Comparison of ENCODE assay signal across 8 cellular contexts in the genomic region with DNA sequence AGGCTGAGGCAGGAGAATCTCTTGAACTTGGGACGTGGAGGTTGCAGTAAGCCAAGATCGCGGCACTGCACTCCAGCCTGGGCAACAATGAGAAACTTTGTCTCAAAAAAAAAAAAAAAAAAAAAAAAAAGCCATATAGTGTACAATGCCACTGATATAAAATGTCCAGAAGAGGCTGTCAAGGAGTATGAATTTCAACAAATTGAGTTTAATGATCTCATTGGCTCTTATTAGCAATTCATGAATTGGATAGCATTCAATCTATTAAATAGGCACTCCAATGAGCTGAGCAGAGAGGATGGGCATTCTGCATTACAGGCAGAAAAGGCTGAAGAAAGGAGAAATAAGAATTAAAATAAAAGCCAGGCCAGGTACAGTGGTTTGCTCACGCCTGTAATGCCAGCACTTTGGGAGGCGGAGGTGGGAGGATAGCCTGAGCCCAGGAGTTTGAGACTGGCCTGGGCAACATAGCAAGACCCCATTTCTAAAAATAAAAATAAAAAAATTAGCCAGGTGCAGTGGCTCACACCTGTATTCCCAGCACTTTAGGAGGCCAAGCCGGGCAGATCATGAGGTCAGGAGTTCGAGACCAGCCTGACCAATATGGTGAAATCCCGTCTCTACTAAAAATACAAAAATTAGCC. TPM values are rescaled to one million over a fixed set of nuclear protein-coding genes. Genes with fewer than 3 reads are reported as not detected.
DNase-seq lines count a peak whose midpoint lies in the region; ATAC-seq and TF ChIP-seq lines count a peak whose summit lies in the region.

No MANE protein-coding gene starts in this region.

- TF ChIP-seq CTCF in liver (IDR thresholded peaks at IDR 0.05; ENCODE audit: low read depth, low read length, missing input control) (no peak), thoracic aorta (IDR thresholded peaks at IDR 0.05) (no peak)

- no peak for TF ChIP-seq RAD21 in liver (IDR thresholded peaks at IDR 0.05)

- H3K27ac ChIP-seq in liver (ENCODE audit: low read depth in 1 of 2, low read length in 2 of 2) (peak overlapping the region; percentile 71 to 81), thoracic aorta (peak overlapping the region; percentile 59 to 77)

- peaks cover 36% of the 10 kb centered on the region for H3K4me1 Mint-ChIP-seq in activated T-cell treated with anti-CD3 and anti-CD28 coated beads, Interleukin-2, amount 50 U/mL, for 24 hours (ENCODE audit: low read depth)

- H3K9me3 Mint-ChIP-seq in activated T-cell treated with anti-CD3 and anti-CD28 coated beads, Interleukin-2, amount 50 U/mL, for 24 hours: no peaks in the 10 kb centered on the region

- DNase-seq in activated T-cell treated with anti-CD3 and anti-CD28 coated beads, Interleukin-2, amount 50 U/mL, for 24 hours: no peak
- DNase-seq in activated T-cell treated with anti-CD3 and anti-CD28 coated beads, Interleukin-2, amount 50 U/mL, for 1 hour: no peak
- DNase-seq in adipocyte (ENCODE audit: low read depth) (no peak), thoracic aorta (ENCODE audit: low spot score) (no peak), sciatic nerve (ENCODE audit: low spot score) (no peak), SW 1271 (lab: John Stamatoyannopoulos, UW) (no peak), NCI-H1092 (lab: John Stamatoyannopoulos, UW) (no peak)

- ATAC-seq in thoracic aorta (ENCODE audit: insufficient number of reproducible peaks, low FRiP score, low read depth) (no peak), sciatic nerve (no peak)

- peak overlapping the region; percentile 78 for H3K4me3 ChIP-seq in adipocyte (ENCODE audit: low read length)
- H3K4me3 ChIP-seq in liver (ENCODE audit: low read depth in 1 of 3, low read length in 3 of 3): peak overlapping the region in 1 of 3 donors; percentile 98
- H3K4me3 ChIP-seq in thoracic aorta: peak overlapping the region; percentile 70

- H3K9me3 ChIP-seq in adipocyte (ENCODE audit: control insufficient read depth, low read length) (no peaks in the 10 kb centered on the region), liver (ENCODE audit: control insufficient read depth in 4 of 4, low read length in 3 of 4) (no peaks in the 10 kb centered on the region), thoracic aorta (no peaks in the 10 kb centered on the region)

- peak overlapping the region; percentile 94 for H3K27ac Mint-ChIP-seq in activated T-cell treated with anti-CD3 and anti-CD28 coated beads, Interleukin-2, amount 50 U/mL, for 24 hours

- no peaks in the 10 kb centered on the region for H3K27me3 Mint-ChIP-seq in activated T-cell treated with anti-CD3 and anti-CD28 coated beads, Interleukin-2, amount 50 U/mL, for 24 hours

- intact Hi-C loops in sciatic nerve (cut with DNase I): no loop called here

- no peaks in the 10 kb centered on the region for H3K27me3 ChIP-seq in adipocyte (replicated peaks; ENCODE audit: control insufficient read depth, insufficient read depth, low read length)
- H3K27me3 ChIP-seq in liver (ENCODE audit: control insufficient read depth in 4 of 4, insufficient read depth in 4 of 4, low read length in 3 of 4): no peaks in the 10 kb centered on the region
- no peaks in the 10 kb centered on the region for H3K27me3 ChIP-seq in thoracic aorta (replicated peaks; ENCODE audit: insufficient read depth)

- H3K9ac ChIP-seq in adipocyte (ENCODE audit: low read length) (peak overlapping the region; percentile 81), liver (ENCODE audit: low read depth in 1 of 2, low read length in 2 of 2) (no peak overlapping the region)

- peaks cover 20% of the 10 kb centered on the region for H3K36me3 Mint-ChIP-seq in activated T-cell treated with anti-CD3 and anti-CD28 coated beads, Interleukin-2, amount 50 U/mL, for 24 hours (ENCODE audit: low read depth)

- WGBS in liver: 76% methylated on average over 8 of the region's 8 CpGs

- H3K4me1 ChIP-seq in adipocyte (ENCODE audit: control insufficient read depth, insufficient read depth, low read length): peaks cover 15% of the 10 kb centered on the region
- H3K4me1 ChIP-seq in liver (ENCODE audit: control insufficient read depth in 4 of 4, insufficient read depth in 4 of 4, low read length in 3 of 4): peaks cover 12 to 30% (median 24%) of the 10 kb centered on the region in 4 donors
- peaks cover 8 to 34% of the 10 kb centered on the region in 2 donors for H3K4me1 ChIP-seq in thoracic aorta (ENCODE audit: control insufficient read depth in 1 of 2, low read depth in 2 of 2)

- peak overlapping the region; percentile 84 for H3K4me3 Mint-ChIP-seq in activated T-cell treated with anti-CD3 and anti-CD28 coated beads, Interleukin-2, amount 50 U/mL, for 24 hours

- no peaks in the 10 kb centered on the region for H3K36me3 ChIP-seq in adipocyte (ENCODE audit: control insufficient read depth, insufficient read depth, low read length, severe bottlenecking)
- H3K36me3 ChIP-seq in liver (ENCODE audit: control insufficient read depth in 4 of 4, insufficient read depth in 3 of 4, low read depth in 1 of 4, low read length in 3 of 4): no peaks in the 10 kb centered on the region
- H3K36me3 ChIP-seq in thoracic aorta: no peaks in the 10 kb centered on the region

TF ChIP-seq in liver, 16 proteins besides CTCF, POLR2A, EP300 and RAD21:
- TF ChIP-seq EGR1 (IDR thresholded peaks at IDR 0.05; ENCODE audit: low read depth in 2 of 2): no peak
TF ChIP-seq in liver: peak in this region for 0.

RNA-seq across cellular contexts. Expression of a gene that starts 0.8 kb away (rescaled TPM):
- total RNA-seq in liver: 10 to 100 TPM in 1 of 2 donors, 1 to 10 TPM in 1; 5.6 to 38.5 TPM
- 1 to 10 TPM in 1 of 2 donors, under 1 TPM in 1; 0.97 to 6.2 TPM for polyA plus RNA-seq in liver
- total RNA-seq in thoracic aorta: 10 to 100 TPM; 23.6 to 43.3 TPM
- 16.3 TPM for total RNA-seq in sciatic nerve

RNA-seq across cellular contexts. Expression of a gene that starts 18.4 kb away (rescaled TPM):
- total RNA-seq in liver: 10 to 100 TPM; 11.6 to 81.3 TPM
- polyA plus RNA-seq in liver: 10 to 100 TPM; 83.4 to 86.3 TPM
- total RNA-seq in thoracic aorta: 100 to 1,000 TPM; 430 to 498 TPM
- 136 TPM for total RNA-seq in sciatic nerve

RNA-seq across cellular contexts. Expression of a gene that starts 30.1 kb away (rescaled TPM):
- total RNA-seq in liver (10 to 100 TPM; 21.6 to 28.0 TPM), thoracic aorta (10 to 100 TPM; 19.4 to 23.4 TPM), sciatic nerve (37.3 TPM)
- 100 to 1,000 TPM in 1 of 2 donors, 10 to 100 TPM in 1; 58.8 to 137 TPM for polyA plus RNA-seq in liver
